Comparison of ENCODE assay signal across 18 cellular contexts in the genomic region with DNA sequence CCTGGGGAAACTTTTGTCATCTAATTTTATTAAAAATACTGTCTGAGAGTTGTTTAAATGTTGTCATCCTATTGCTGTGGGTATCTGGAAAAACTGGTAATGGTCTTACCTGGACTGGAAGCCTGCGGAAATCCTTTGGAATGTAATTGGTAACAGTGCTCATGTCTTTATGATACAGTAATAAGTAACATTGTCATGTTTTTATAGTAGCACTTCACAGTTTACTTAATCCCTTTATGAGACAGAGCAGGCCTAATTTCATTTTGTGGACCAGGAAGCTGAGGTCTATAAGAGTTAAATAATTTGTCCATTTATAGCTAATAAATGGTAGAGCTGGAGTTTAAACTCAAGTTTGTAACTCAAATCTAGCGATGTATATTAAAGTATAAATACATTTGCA.
"Had no signal": no experiment of that assay in that cellular context is flagged by ENCODE, and none has a peak within 500 bp of the region (broad histone marks: within the 10 kb centered on the region; RNA-seq: fewer than 3 reads in every experiment).

No MANE protein-coding gene starts in this region.

- H3K27me3 Mint-ChIP-seq: type B pancreatic cell had no signal

- H3K36me3 Mint-ChIP-seq: natural killer cell, neural progenitor cell, type B pancreatic cell had no signal

- H3K27me3 ChIP-seq: colonic mucosa, foreskin keratinocyte, hepatocyte, neural progenitor cell, pancreas, right atrium auricular region, stomach had no signal

- H3K4me3 ChIP-seq: colonic mucosa, hepatocyte, neural progenitor cell, pancreas, right atrium auricular region, stomach, thoracic aorta had no signal

- DNase-seq: caudate nucleus; erythroblast; head of caudate nucleus; left cardiac atrium; mammary epithelial cell; natural killer cell; nucleus accumbens; stimulated activated CD4-positive, alpha-beta T cell treated with anti-CD3 and anti-CD28 coated beads, Interleukin-4, amount 100 ng/mL, for 24 hours; stimulated activated naive CD4-positive, alpha-beta T cell; stomach had no signal

- H3K4me3 Mint-ChIP-seq: natural killer cell, type B pancreatic cell had no signal

- H3K4me1 Mint-ChIP-seq: natural killer cell had no signal

- H3K4me1 ChIP-seq: foreskin keratinocyte, neural progenitor cell, right atrium auricular region had no signal

- H3K9me3 ChIP-seq: colonic mucosa, pancreas, right atrium auricular region, stomach, thoracic aorta had no signal

- H3K27ac ChIP-seq: colonic mucosa, foreskin keratinocyte, hepatocyte, neural progenitor cell, right atrium auricular region, stomach had no signal

- H3K9me3 Mint-ChIP-seq: natural killer cell, type B pancreatic cell had no signal

- ATAC-seq: foreskin keratinocyte, natural killer cell had no signal

- H3K27ac Mint-ChIP-seq: natural killer cell, neural progenitor cell, type B pancreatic cell had no signal

- H3K36me3 ChIP-seq: colonic mucosa, neural progenitor cell, pancreas, right atrium auricular region, stomach, thoracic aorta had no signal

- H3K9ac ChIP-seq: neural progenitor cell had no signal
